ENCODE assay signal across 21 cellular contexts in genomic region chr3:157405457-157405856, GRCh38. TPM values are rescaled to one million over a fixed set of nuclear protein-coding genes. Genes with fewer than 3 reads are reported as not detected.
DNase-seq lines count a peak whose midpoint lies in the region; ATAC-seq and TF ChIP-seq lines count a peak whose summit lies in the region.
"Had no signal": no experiment of that assay in that cellular context is flagged by ENCODE, and none has a peak within 500 bp of the region (broad histone marks: within the 10 kb centered on the region; RNA-seq: fewer than 3 reads in every experiment).

No MANE protein-coding gene starts in this region.

- H3K4me3 ChIP-seq in HFF-Myc (replicated peaks; ENCODE audit: low read depth, low read length) = no peak overlapping the region
- H3K4me3 ChIP-seq: BLaER1 treated with 17β-estradiol and CSF1 and Interleukin-3, amounts not matched to agents 10 nM and 100 nM; suprapubic skin had no signal

- ATAC-seq in SK-N-SH treated with all-trans-retinoic acid at 6 μM for 48 hours = peak; percentile 75
- ATAC-seq: esophagus mucosa, left cardiac atrium, sciatic nerve had no signal

- intact Hi-C loops in cardiac septum (cut with DNase I) = no loop called here

- peak; percentile 40 for DNase-seq in HFF-Myc (ENCODE audit: extremely low read depth, low read depth)
- peak; percentile 50 for DNase-seq in fibroblast of peridontal ligament (ENCODE audit: extremely low read depth)
- peak; percentile 64 for DNase-seq in smooth muscle cell of the brain vasculature (ENCODE audit: low read depth, low spot score)
- no peak for DNase-seq in cardiac septum (ENCODE audit: low spot score)
- no peak for DNase-seq in NCI-H2081 (lab: John Stamatoyannopoulos, UW)
- no peak for DNase-seq in GM10266 (ENCODE audit: extremely low spot score)
- DNase-seq: activated CD4-positive, alpha-beta T cell treated with anti-CD3 and anti-CD28 coated beads for 1 hour; activated effector memory CD4-positive, alpha-beta T cell treated with anti-CD3 and anti-CD28 coated beads, Interleukin-2, amount 50 U/mL, for 16 hours; amygdala; DMS53; hypothalamus; left cardiac atrium; NCI-H1092 treated with DMSO at 0.1 percent for 48 hours; SIG-M5; stimulated activated CD4-positive, alpha-beta T cell treated with anti-CD3 and anti-CD28 coated beads, Interleukin-4, amount 100 ng/mL, for 1 hour; stimulated activated CD8-positive, alpha-beta memory T cell treated with anti-CD3 and anti-CD28 coated beads, Interleukin-4, amount 100 ng/mL, for 48 hours had no signal

- TF ChIP-seq CTCF in HFF-Myc (IDR thresholded peaks at IDR 0.05; ENCODE audit: low read depth, low read length, missing control alignments) = no peak
- no peak for TF ChIP-seq CTCF in GM10266 (IDR thresholded peaks at IDR 0.05; ENCODE audit: control insufficient read depth, insufficient read depth, low read depth, missing control alignments)

TF ChIP-seq in SK-N-SH treated with all-trans-retinoic acid at 6 μM for 48 hours, 23 proteins besides CTCF, POLR2A, EP300 and RAD21:
- TF ChIP-seq ZNF565 (CRISPR knock-in tag; conservative IDR thresholded peaks at IDR 0.05; ENCODE audit: low read depth) (no peak), ZC3H10 (CRISPR knock-in tag; IDR thresholded peaks at IDR 0.05) (no peak), TOX (CRISPR knock-in tag; IDR thresholded peaks at IDR 0.05; ENCODE audit: borderline replicate concordance) (no peak), CSRNP3 (CRISPR knock-in tag; IDR thresholded peaks at IDR 0.05) (no peak), ISL1 (CRISPR knock-in tag; IDR thresholded peaks at IDR 0.05) (no peak), ZFP3 (CRISPR knock-in tag; IDR thresholded peaks at IDR 0.05) (no peak), TCF4 (CRISPR knock-in tag; IDR thresholded peaks at IDR 0.05; ENCODE audit: borderline replicate concordance) (no peak), CSDC2 (CRISPR knock-in tag; IDR thresholded peaks at IDR 0.05) (no peak)

RNA-seq across cellular contexts. Expression of gene PTX3, which starts 31.2 kb away (rescaled TPM):
- total RNA-seq in cardiac septum = 2.2 TPM

Comparison
In these comparisons a context has a peak if more than half of its experiments do, and no peak if none do; other contexts are left out.
1. DNase-seq: peak in HFF-Myc (single experiment), fibroblast of peridontal ligament (single experiment) and smooth muscle cell of the brain vasculature (single experiment); none in cardiac septum (single experiment), NCI-H2081 (0 of 2) and GM10266 (single experiment).